Comparison of ENCODE assay signal across 19 cellular contexts in the genomic region with DNA sequence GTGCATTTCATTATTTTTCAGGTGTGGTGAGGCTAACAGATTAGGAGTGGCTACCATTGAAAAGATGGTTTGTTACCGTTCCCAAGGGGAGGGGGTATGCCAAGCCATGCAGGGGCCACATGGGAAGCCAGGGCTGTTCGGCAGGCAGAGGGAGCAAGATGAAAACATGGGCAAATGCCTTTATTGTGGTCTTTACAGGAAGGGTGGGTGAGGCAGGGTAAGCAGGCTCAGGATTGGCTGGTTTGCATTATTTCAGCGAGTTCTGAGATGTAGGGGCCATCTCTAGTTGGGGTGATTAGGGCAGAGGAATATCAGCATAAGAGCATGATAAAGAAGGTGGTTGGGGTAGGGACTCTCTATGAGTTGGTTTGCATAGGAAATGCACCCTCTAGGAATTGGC.
"Had no signal": no experiment of that assay in that cellular context is flagged by ENCODE, and none has a peak within 500 bp of the region (broad histone marks: within the 10 kb centered on the region; RNA-seq: fewer than 3 reads in every experiment).

No MANE protein-coding gene starts in this region.

- H3K27ac Mint-ChIP-seq: memory B cell; nephron; neural progenitor cell; progenitor cell of endocrine pancreas; stimulated activated naive B cell treated with anti-CD40 and anti-IgM and Interleukin-4, amounts not matched to agents 10 μg/mL and 1 μg/mL and 100 μg/mL, for 72 hours; stimulated activated naive CD8-positive, alpha-beta T cell treated with anti-CD3 and anti-CD28 coated beads, Interleukin-15, Interleukin-2, amounts not matched to agents 100 ng/mL and 50 ng/mL, for 24 hours had no signal

- DNase-seq: cortex of kidney; gastrocnemius medialis; head of caudate nucleus; right lobe of liver; small intestine; stimulated activated CD4-positive, alpha-beta T cell treated with anti-CD3 and anti-CD28 coated beads, Interleukin-15, amount 100 ng/mL, for 24 hours; stimulated activated CD4-positive, alpha-beta T cell treated with anti-CD3 and anti-CD28 coated beads, Interleukin-2, amount 100 ng/mL, for 48 hours; stimulated activated naive B cell treated with anti-CD40 and anti-IgM and Interleukin-4, amounts not matched to agents 10 μg/mL and 1 μg/mL and 100 μg/mL, for 72 hours; upper lobe of left lung had no signal

- H3K27ac ChIP-seq: gastrocnemius medialis, neural progenitor cell, parathyroid adenoma, right lobe of liver, thoracic aorta, tibial nerve, upper lobe of left lung had no signal

- H3K4me1 ChIP-seq: gastrocnemius medialis, neural progenitor cell, parathyroid adenoma, right lobe of liver, tibial nerve had no signal

- H3K27me3 Mint-ChIP-seq: stimulated activated naive B cell treated with anti-CD40 and anti-IgM and Interleukin-4, amounts not matched to agents 10 μg/mL and 1 μg/mL and 100 μg/mL, for 72 hours; stimulated activated naive CD8-positive, alpha-beta T cell treated with anti-CD3 and anti-CD28 coated beads, Interleukin-15, Interleukin-2, amounts not matched to agents 100 ng/mL and 50 ng/mL, for 24 hours had no signal

- H3K9me3 Mint-ChIP-seq: memory B cell; nephron; neural progenitor cell; stimulated activated naive B cell treated with anti-CD40 and anti-IgM and Interleukin-4, amounts not matched to agents 10 μg/mL and 1 μg/mL and 100 μg/mL, for 72 hours; stimulated activated naive CD8-positive, alpha-beta T cell treated with anti-CD3 and anti-CD28 coated beads, Interleukin-15, Interleukin-2, amounts not matched to agents 100 ng/mL and 50 ng/mL, for 24 hours had no signal

- H3K4me1 Mint-ChIP-seq: nephron had no signal

- H3K4me3 Mint-ChIP-seq: memory B cell; nephron; neural progenitor cell; stimulated activated naive B cell treated with anti-CD40 and anti-IgM and Interleukin-4, amounts not matched to agents 10 μg/mL and 1 μg/mL and 100 μg/mL, for 72 hours; stimulated activated naive CD8-positive, alpha-beta T cell treated with anti-CD3 and anti-CD28 coated beads, Interleukin-15, Interleukin-2, amounts not matched to agents 100 ng/mL and 50 ng/mL, for 24 hours had no signal

- ATAC-seq: gastrocnemius medialis; left lobe of liver; right lobe of liver; stimulated activated naive B cell treated with anti-CD40 and anti-IgM and Interleukin-4, amounts not matched to agents 10 μg/mL and 1 μg/mL and 100 μg/mL, for 72 hours had no signal

- H3K79me2 ChIP-seq: parathyroid adenoma had no signal

- H3K9me3 ChIP-seq: gastrocnemius medialis, right lobe of liver, thoracic aorta, upper lobe of left lung had no signal

- H3K27me3 ChIP-seq: gastrocnemius medialis, neural progenitor cell, right lobe of liver, tibial nerve, upper lobe of left lung had no signal

- H3K4me2 ChIP-seq: neural progenitor cell had no signal

- H3K36me3 ChIP-seq: gastrocnemius medialis, neural progenitor cell, right lobe of liver, thoracic aorta, tibial nerve, upper lobe of left lung had no signal

- H2AFZ ChIP-seq: neural progenitor cell, parathyroid adenoma had no signal

- H3K9ac ChIP-seq: neural progenitor cell, parathyroid adenoma had no signal

- H3K36me3 Mint-ChIP-seq: memory B cell; neural progenitor cell; stimulated activated naive B cell treated with anti-CD40 and anti-IgM and Interleukin-4, amounts not matched to agents 10 μg/mL and 1 μg/mL and 100 μg/mL, for 72 hours had no signal

- H3K4me3 ChIP-seq: gastrocnemius medialis, lung, neural progenitor cell, right lobe of liver, thoracic aorta, tibial nerve, upper lobe of left lung had no signal
